Comparison of ENCODE assay signal across 10 cellular contexts in genomic region chr19:46478356-46478986, GRCh38. TPM values are rescaled to one million over a fixed set of nuclear protein-coding genes. Genes with fewer than 3 reads are reported as not detected.
A peak's percentile ranks its signal among the peaks of the same experiment; 100 is the strongest.
DNase-seq lines count a peak whose midpoint lies in the region; ATAC-seq and TF ChIP-seq lines count a peak whose summit lies in the region.
"Had no signal": no experiment of that assay in that cellular context is flagged by ENCODE, and none has a peak within 500 bp of the region (broad histone marks: within the 10 kb centered on the region; RNA-seq: fewer than 3 reads in every experiment).

No MANE protein-coding gene starts in this region.

- H3K9me3 ChIP-seq in osteoblast (ENCODE audit: low read depth, low read length), result no peaks in the 10 kb centered on the region

- H3K4me3 ChIP-seq in cardiac fibroblast (replicated peaks in 1 of 2; ENCODE audit: low read depth in 2 of 2, low read length in 2 of 2) (no peak overlapping the region), osteoblast (ENCODE audit: insufficient read depth, low read length) (no peak overlapping the region)

- no peaks in the 10 kb centered on the region for H3K36me3 ChIP-seq in osteoblast (ENCODE audit: insufficient read depth, low read length)

- ATAC-seq in HG03280 (IDR thresholded peaks at IDR 0.05; ENCODE audit: unreplicated experiment), result no peak
- ATAC-seq: left ventricle myocardium superior had no signal

- no peak overlapping the region for H3K4me2 ChIP-seq in osteoblast (ENCODE audit: insufficient read depth, low read length)

- TF ChIP-seq CTCF in cardiac fibroblast (IDR thresholded peaks at IDR 0.05; ENCODE audit: low read depth, low read length), result no peak
- TF ChIP-seq CTCF in osteoblast (IDR thresholded peaks at IDR 0.05; ENCODE audit: extremely low read depth, low read depth, low read length), result no peak

- no peaks in the 10 kb centered on the region for H3K79me2 ChIP-seq in osteoblast (ENCODE audit: insufficient read depth, low read length)

- peak overlapping the region; percentile 11 for H3K27ac ChIP-seq in osteoblast (ENCODE audit: low read depth, low read length)
- H3K27ac ChIP-seq: C4-2B had no signal

- H4K20me1 ChIP-seq in osteoblast (ENCODE audit: insufficient read depth, low read length), result no peaks in the 10 kb centered on the region

- TF ChIP-seq POLR2A in erythroblast (IDR thresholded peaks at IDR 0.05; ENCODE audit: low read length), result no peak

- no peak overlapping the region for H2AFZ ChIP-seq in osteoblast (ENCODE audit: low read length)

- DNase-seq in SIG-M5 treated with dmso at 0.1 percent for 504 hours (lab: John Stamatoyannopoulos, UW; ENCODE audit: unreplicated experiment), result peak; percentile 50
- no peak for DNase-seq in SIG-M5 (lab: John Stamatoyannopoulos, UW)
- peak; percentile 62 for DNase-seq in NCI-H2196 (lab: John Stamatoyannopoulos, UW; ENCODE audit: unreplicated experiment)
- DNase-seq in cardiac fibroblast (ENCODE audit: low read depth in 2 of 2), result peak; percentile 73 to 81
- DNase-seq in osteoblast (ENCODE audit: insufficient read length, low spot score, missing footprints), result peak; percentile 55
- DNase-seq in G401 (ENCODE audit: low spot score), result no peak
- DNase-seq in erythroblast (lab: John Stamatoyannopoulos, UW), result no peak
- DNase-seq: left ventricle myocardium superior had no signal

- in situ Hi-C loops in G401 (cut with HindIII; ENCODE audit: low sequenced_read_pairs), result no loop called here

- H3K4me1 ChIP-seq in osteoblast (ENCODE audit: insufficient read depth, low read length), result peaks cover 45% of the 10 kb centered on the region

- no peaks in the 10 kb centered on the region for H3K27me3 ChIP-seq in osteoblast (ENCODE audit: insufficient read depth, low read length)

RNA-seq across cellular contexts. Expression of gene PNMA8A, which starts 7.1 kb away (rescaled TPM):
- total RNA-seq in osteoblast, result 2.1 and 2.2 TPM in 2 replicates
- total RNA-seq in G401 (2014; rRNA removed; shearing (Covaris generic)), result 40.3 and 40.5 TPM in 2 replicates

RNA-seq across cellular contexts. Expression of gene PNMA8B, which starts 17.2 kb away (rescaled TPM):
- total RNA-seq in osteoblast, result 0.72 and 1.2 TPM in 2 replicates
- total RNA-seq in G401 (2014; rRNA removed; shearing (Covaris generic)), result not detected in 2 replicates

RNA-seq across cellular contexts. Expression of gene PNMA8C, which starts 49.7 kb away (rescaled TPM):
- under 0.01 and 0.36 TPM in 2 replicates for total RNA-seq in osteoblast
- not detected in 2 replicates for total RNA-seq in G401 (2014; rRNA removed; shearing (Covaris generic))

Comparison
In these comparisons a context has a peak if more than half of its experiments do, and no peak if none do; other contexts are left out.
1. DNase-seq: peak in SIG-M5 treated with dmso at 0.1 percent for 504 hours (single experiment), NCI-H2196 (single experiment), cardiac fibroblast (2 of 2) and osteoblast (single experiment); none in SIG-M5 (single experiment), G401 (single experiment) and erythroblast (0 of 2).
2. RNA of gene PNMA8A, which starts 7.1 kb away (total RNA-seq): 40.3 to 40.5 TPM in G401; 2.1 to 2.2 TPM in osteoblast; every median in the first group is over 10 times any median in the second.